15 cellular contexts compared by ENCODE assay signal in the genomic region with DNA sequence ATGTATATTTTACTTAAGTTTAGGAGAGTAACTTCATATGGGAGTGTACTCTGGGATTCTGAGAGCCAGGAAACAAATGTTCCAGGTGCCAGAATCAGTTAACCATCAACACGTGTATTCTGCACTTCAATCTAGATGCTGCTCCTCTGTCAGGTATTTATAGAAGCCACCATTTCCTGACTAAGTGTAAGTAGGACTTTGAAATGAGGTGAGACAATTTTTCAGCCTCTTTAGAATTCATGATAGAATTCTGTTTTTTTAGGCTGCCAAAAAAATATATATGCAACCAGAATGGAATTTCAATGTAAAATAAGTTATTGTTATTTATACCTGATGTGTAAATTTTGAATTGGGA. TPM values are rescaled to one million over a fixed set of nuclear protein-coding genes. Genes with fewer than 3 reads are reported as not detected.
"Had no signal": no experiment of that assay in that cellular context is flagged by ENCODE, and none has a peak within 500 bp of the region (broad histone marks: within the 10 kb centered on the region; RNA-seq: fewer than 3 reads in every experiment).

No MANE protein-coding gene starts in this region.

RNA-seq across cellular contexts. Expression of a gene that starts 3.5 kb away (rescaled TPM):
- total RNA-seq: activated CD4-positive, alpha-beta memory T cell treated with anti-CD3 and anti-CD28 coated beads for 36 hours; dorsolateral prefrontal cortex; endodermal cell; epithelial cell of proximal tubule; fibroblast of lung; foreskin keratinocyte; hepatocyte; liver; mucosa of descending colon; ovary; psoas muscle; right cardiac atrium; skeletal muscle tissue; urinary bladder; WTC11 had no signal

RNA-seq across cellular contexts. Expression of a gene that starts 8.3 kb away (rescaled TPM):
- total RNA-seq: activated CD4-positive, alpha-beta memory T cell treated with anti-CD3 and anti-CD28 coated beads for 36 hours; dorsolateral prefrontal cortex; endodermal cell; epithelial cell of proximal tubule; fibroblast of lung; foreskin keratinocyte; hepatocyte; liver; mucosa of descending colon; ovary; psoas muscle; right cardiac atrium; skeletal muscle tissue; urinary bladder; WTC11 had no signal

RNA-seq across cellular contexts. Expression of a gene that starts 19.2 kb away (rescaled TPM):
- total RNA-seq: activated CD4-positive, alpha-beta memory T cell treated with anti-CD3 and anti-CD28 coated beads for 36 hours; dorsolateral prefrontal cortex; endodermal cell; epithelial cell of proximal tubule; fibroblast of lung; foreskin keratinocyte; hepatocyte; liver; mucosa of descending colon; ovary; psoas muscle; right cardiac atrium; skeletal muscle tissue; urinary bladder; WTC11 had no signal

RNA-seq across cellular contexts. Expression of a gene that starts 29.4 kb away (rescaled TPM):
- total RNA-seq: activated CD4-positive, alpha-beta memory T cell treated with anti-CD3 and anti-CD28 coated beads for 36 hours; dorsolateral prefrontal cortex; endodermal cell; epithelial cell of proximal tubule; fibroblast of lung; foreskin keratinocyte; hepatocyte; liver; mucosa of descending colon; ovary; psoas muscle; right cardiac atrium; skeletal muscle tissue; urinary bladder; WTC11 had no signal

RNA-seq across cellular contexts. Expression of a gene that starts 34.3 kb away (rescaled TPM):
- total RNA-seq: activated CD4-positive, alpha-beta memory T cell treated with anti-CD3 and anti-CD28 coated beads for 36 hours; dorsolateral prefrontal cortex; endodermal cell; epithelial cell of proximal tubule; fibroblast of lung; foreskin keratinocyte; hepatocyte; liver; mucosa of descending colon; ovary; psoas muscle; right cardiac atrium; skeletal muscle tissue; urinary bladder; WTC11 had no signal
